Comparison of ENCODE assay signal across 29 cellular contexts in the genomic region with DNA sequence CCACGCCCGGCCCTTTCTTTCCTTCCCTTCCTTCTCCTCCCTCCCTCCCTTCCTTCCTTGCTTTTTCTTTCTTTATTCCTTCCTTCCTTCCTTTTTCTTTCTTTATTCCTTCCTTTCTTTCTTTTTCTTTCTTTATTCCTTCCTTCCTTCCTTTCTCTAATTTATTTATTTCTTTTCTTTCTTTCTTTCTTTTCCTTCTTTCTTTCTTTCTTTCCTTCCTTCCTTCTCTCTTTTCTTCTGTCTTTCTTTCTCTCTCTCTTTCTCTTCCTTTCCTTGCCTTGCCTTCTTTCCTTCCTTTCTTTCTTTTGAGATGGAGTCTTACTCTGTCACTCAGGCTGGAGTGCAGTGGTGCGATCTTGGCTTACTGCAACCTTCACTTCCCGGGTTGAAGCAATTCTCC. TPM values are rescaled to one million over a fixed set of nuclear protein-coding genes. Genes with fewer than 3 reads are reported as not detected.
"Had no signal": no experiment of that assay in that cellular context is flagged by ENCODE, and none has a peak within 500 bp of the region (broad histone marks: within the 10 kb centered on the region; RNA-seq: fewer than 3 reads in every experiment).

No MANE protein-coding gene starts in this region.

- H3K27me3 ChIP-seq: body of pancreas, Peyer's patch had no signal

- H3K27ac Mint-ChIP-seq: activated CD4-positive, alpha-beta memory T cell treated with anti-CD3 and anti-CD28 coated beads, Interleukin-2, amount 10 ng/mL, durations not matched to agents 7 days and 5 days; activated CD4-positive, alpha-beta T cell treated with anti-CD3 and anti-CD28 coated beads for 36 hours; activated naive CD4-positive, alpha-beta T cell treated with anti-CD3 and anti-CD28 coated beads, Interleukin-2, amount 50 U/mL, for 24 hours; activated naive CD8-positive, alpha-beta T cell treated with anti-CD3 and anti-CD28 coated beads, Interleukin-2, amount 10 ng/mL, durations not matched to agents 7 days and 5 days; activated T-cell treated with anti-CD3 and anti-CD28 coated beads, Interleukin-2, amount 50 U/mL, for 24 hours; activated T-helper 2 cell treated with anti-CD3 and anti-CD28 coated beads, Interferon-gamma antibody, Interleukin-2, Interleukin-4, amounts not matched to agents 10 μg/mL and 5 μg/mL and 100 μg/mL, durations not matched to agents 14 hours and 24 hours and 36 hours had no signal

- H3K4me1 ChIP-seq: body of pancreas, Peyer's patch had no signal

- H3K9me3 Mint-ChIP-seq: activated CD4-positive, alpha-beta memory T cell treated with anti-CD3 and anti-CD28 coated beads, Interleukin-2, amount 10 ng/mL, durations not matched to agents 7 days and 5 days; activated naive CD4-positive, alpha-beta T cell treated with anti-CD3 and anti-CD28 coated beads, Interleukin-2, amount 50 U/mL, for 24 hours; activated naive CD8-positive, alpha-beta T cell treated with anti-CD3 and anti-CD28 coated beads, Interleukin-2, amount 10 ng/mL, durations not matched to agents 7 days and 5 days; activated T-cell treated with anti-CD3 and anti-CD28 coated beads, Interleukin-2, amount 50 U/mL, for 24 hours; activated T-helper 2 cell treated with anti-CD3 and anti-CD28 coated beads, Interferon-gamma antibody, Interleukin-2, Interleukin-4, amounts not matched to agents 10 μg/mL and 5 μg/mL and 100 μg/mL, durations not matched to agents 14 hours and 24 hours and 36 hours had no signal

- ATAC-seq: activated CD4-positive, alpha-beta T cell treated with anti-CD3 and anti-CD28 coated beads for 36 hours; body of pancreas had no signal

- H3K4me2 ChIP-seq: KMS-11 had no signal

- H3K9ac ChIP-seq: KMS-11 had no signal

- H3K4me3 ChIP-seq: body of pancreas, Peyer's patch had no signal

- H3K4me3 Mint-ChIP-seq: activated CD4-positive, alpha-beta memory T cell treated with anti-CD3 and anti-CD28 coated beads, Interleukin-2, amount 10 ng/mL, durations not matched to agents 7 days and 5 days; activated CD4-positive, alpha-beta T cell treated with anti-CD3 and anti-CD28 coated beads for 36 hours; activated naive CD4-positive, alpha-beta T cell treated with anti-CD3 and anti-CD28 coated beads, Interleukin-2, amount 50 U/mL, for 24 hours; activated naive CD8-positive, alpha-beta T cell treated with anti-CD3 and anti-CD28 coated beads, Interleukin-2, amount 10 ng/mL, durations not matched to agents 7 days and 5 days; activated T-cell treated with anti-CD3 and anti-CD28 coated beads, Interleukin-2, amount 50 U/mL, for 24 hours had no signal

- H3K36me3 ChIP-seq: Peyer's patch, WERI-Rb-1 had no signal

- H3K27ac ChIP-seq: body of pancreas, KMS-11, Peyer's patch, WERI-Rb-1 had no signal

- H3K4me1 Mint-ChIP-seq: activated CD4-positive, alpha-beta memory T cell treated with anti-CD3 and anti-CD28 coated beads, Interleukin-2, amount 10 ng/mL, durations not matched to agents 7 days and 5 days; activated CD4-positive, alpha-beta T cell treated with anti-CD3 and anti-CD28 coated beads for 36 hours; activated naive CD4-positive, alpha-beta T cell treated with anti-CD3 and anti-CD28 coated beads, Interleukin-2, amount 50 U/mL, for 24 hours; activated naive CD8-positive, alpha-beta T cell treated with anti-CD3 and anti-CD28 coated beads, Interleukin-2, amount 10 ng/mL, durations not matched to agents 7 days and 5 days had no signal

- H3K9me3 ChIP-seq: body of pancreas, Peyer's patch had no signal

- H3K36me3 Mint-ChIP-seq: activated naive CD4-positive, alpha-beta T cell treated with anti-CD3 and anti-CD28 coated beads, Interleukin-2, amount 50 U/mL, for 24 hours; activated naive CD8-positive, alpha-beta T cell treated with anti-CD3 and anti-CD28 coated beads, Interleukin-2, amount 10 ng/mL, durations not matched to agents 7 days and 5 days had no signal

- DNase-seq: activated CD4-positive, alpha-beta memory T cell treated with anti-CD3 and anti-CD28 coated beads, Interleukin-2, amount 10 ng/mL, durations not matched to agents 7 days and 5 days; activated CD4-positive, alpha-beta T cell treated with anti-CD3 and anti-CD28 coated beads for 36 hours; activated gamma-delta T cell; activated naive CD4-positive, alpha-beta T cell treated with Interleukin-2 at 50 U/mL for 16 hours; activated naive CD8-positive, alpha-beta T cell treated with anti-CD3 and anti-CD28 coated beads, Interleukin-2, amount 10 ng/mL, durations not matched to agents 7 days and 5 days; activated T-cell treated with anti-CD3 and anti-CD28 coated beads, Interleukin-2, amount 50 U/mL, for 24 hours; body of pancreas; central memory CD4-positive, alpha-beta T cell; MM.1S; MV-4-11; NCI-H2029; NCI-H510A; NCI-H526; NCI-H748 treated with DMSO at 0.1 percent for 48 hours; NK-92 treated with Interleukin-12 subunit alpha and Interleukin-12 subunit beta, amount 100 ng/mL, for 24 hours; PC-3; Peyer's patch; RPMI8226; SIG-M5; SW 1271; T-helper 1 cell; T1000; WERI-Rb-1 had no signal

RNA-seq across cellular contexts. Expression of a gene that starts 15.9 kb away (rescaled TPM):
- total RNA-seq: activated CD4-positive, alpha-beta memory T cell treated with anti-CD3 and anti-CD28 coated beads, Interleukin-2, amount 10 ng/mL, durations not matched to agents 7 days and 5 days; activated CD4-positive, alpha-beta T cell treated with anti-CD3 and anti-CD28 coated beads for 36 hours; activated naive CD8-positive, alpha-beta T cell treated with anti-CD3 and anti-CD28 coated beads, Interleukin-2, amount 10 ng/mL, durations not matched to agents 7 days and 5 days; activated T-helper 2 cell treated with anti-CD3 and anti-CD28 coated beads, Interferon-gamma antibody, Interleukin-2, Interleukin-4, amounts not matched to agents 10 μg/mL and 5 μg/mL and 100 μg/mL, durations not matched to agents 14 hours and 24 hours and 36 hours; astrocyte; body of pancreas; LHCN-M2; PC-3; Peyer's patch; T-helper 2 cell treated with Interferon-gamma antibody and Interleukin-4, amounts not matched to agents 100 ng/mL and 5 ng/mL, for 36 hours had no signal
